In the genomic region with DNA sequence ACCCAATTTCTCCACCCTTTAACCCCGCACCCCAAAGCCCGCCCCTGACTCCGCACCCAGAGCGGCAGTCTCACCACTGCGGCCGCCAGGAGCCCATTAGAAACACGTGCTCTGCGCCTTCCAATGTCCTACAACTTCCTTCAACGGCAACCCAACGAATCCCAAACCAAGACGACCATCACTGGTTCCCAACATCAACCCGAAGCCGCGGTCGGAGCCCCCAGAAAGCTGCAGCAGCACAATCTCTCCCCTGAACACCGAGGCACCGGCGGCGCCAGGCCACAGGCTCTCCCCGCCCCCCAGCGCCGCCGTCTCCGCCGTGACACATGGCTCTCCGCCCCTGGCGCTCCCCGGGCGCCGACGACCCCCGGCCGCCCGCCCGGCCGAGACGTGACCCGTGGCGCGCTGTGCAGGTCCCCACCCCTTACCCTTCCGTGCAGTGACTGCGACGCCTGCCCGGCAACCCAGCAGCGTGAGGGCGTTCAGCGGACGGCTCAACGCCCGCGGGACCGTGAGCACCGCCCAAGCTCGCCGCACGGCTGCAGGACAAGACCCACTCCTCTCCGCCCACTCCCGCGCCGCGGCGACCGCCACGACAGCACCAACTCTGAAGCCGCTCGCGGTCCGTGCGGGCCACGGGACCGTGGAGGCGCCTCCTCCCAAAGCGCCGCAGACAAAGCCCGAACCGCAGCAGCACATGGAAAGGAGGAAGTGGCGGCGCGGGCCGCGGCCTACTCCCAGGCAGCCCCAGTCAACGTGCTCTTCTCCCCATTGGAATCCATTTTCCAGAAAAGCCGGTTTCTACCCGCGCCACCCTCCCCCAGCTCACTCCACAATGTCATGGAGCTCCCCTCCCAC, we compare ENCODE assay signal across 1 cellular context.
TF ChIP-seq lines count a peak whose summit lies in the region.

No MANE protein-coding gene starts in this region.

TF ChIP-seq in HepG2, 621 proteins besides CTCF, POLR2A, EP300 and RAD21 (continued from another document and continues in another):
- TF ChIP-seq TOPORS (CRISPR knock-in tag; IDR thresholded peaks at IDR 0.05) = no peak
- TF ChIP-seq TSC22D2 (CRISPR knock-in tag; IDR thresholded peaks at IDR 0.05; ENCODE audit: borderline replicate concordance) = no peak
- TF ChIP-seq ZNF562 (CRISPR knock-in tag; IDR thresholded peaks at IDR 0.05; ENCODE audit: borderline replicate concordance) = 0 out of 2 replicates have a peak, but pooled peaks have one; percentile 34
- TF ChIP-seq MBNL3 (CRISPR knock-in tag; conservative IDR thresholded peaks at IDR 0.05) = no peak
- TF ChIP-seq YEATS2 (CRISPR knock-in tag; IDR thresholded peaks at IDR 0.05; ENCODE audit: borderline replicate concordance) = no peak
- TF ChIP-seq ZNF235 (CRISPR knock-in tag; IDR thresholded peaks at IDR 0.05; ENCODE audit: borderline replicate concordance) = no peak; the same call in 1 of the 2 replicates
- TF ChIP-seq ZNF652 (CRISPR knock-in tag; IDR thresholded peaks at IDR 0.05; ENCODE audit: borderline replicate concordance, low read depth) = no peak
- no peak for TF ChIP-seq PAXIP1 (CRISPR knock-in tag; conservative IDR thresholded peaks at IDR 0.05)
- peak; percentile 16; the same call in 1 of the 2 replicates for TF ChIP-seq MYC (CRISPR knock-in tag; IDR thresholded peaks at IDR 0.05; ENCODE audit: borderline replicate concordance)
- TF ChIP-seq, protein P1, sequence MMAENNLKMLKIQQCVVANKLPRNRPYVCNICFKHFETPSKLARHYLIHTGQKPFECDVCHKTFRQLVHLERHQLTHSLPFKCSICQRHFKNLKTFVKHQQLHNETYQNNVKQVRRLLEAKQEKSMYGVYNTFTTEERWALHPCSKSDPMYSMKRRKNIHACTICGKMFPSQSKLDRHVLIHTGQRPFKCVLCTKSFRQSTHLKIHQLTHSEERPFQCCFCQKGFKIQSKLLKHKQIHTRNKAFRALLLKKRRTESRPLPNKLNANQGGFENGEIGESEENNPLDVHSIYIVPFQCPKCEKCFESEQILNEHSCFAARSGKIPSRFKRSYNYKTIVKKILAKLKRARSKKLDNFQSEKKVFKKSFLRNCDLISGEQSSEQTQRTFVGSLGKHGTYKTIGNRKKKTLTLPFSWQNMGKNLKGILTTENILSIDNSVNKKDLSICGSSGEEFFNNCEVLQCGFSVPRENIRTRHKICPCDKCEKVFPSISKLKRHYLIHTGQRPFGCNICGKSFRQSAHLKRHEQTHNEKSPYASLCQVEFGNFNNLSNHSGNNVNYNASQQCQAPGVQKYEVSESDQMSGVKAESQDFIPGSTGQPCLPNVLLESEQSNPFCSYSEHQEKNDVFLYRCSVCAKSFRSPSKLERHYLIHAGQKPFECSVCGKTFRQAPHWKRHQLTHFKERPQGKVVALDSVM (CRISPR knock-in tag; IDR thresholded peaks at IDR 0.05) = 0 out of 2 replicates have a peak, but pooled peaks have one; percentile 1
- TF ChIP-seq ZNF256 (CRISPR knock-in tag; conservative IDR thresholded peaks at IDR 0.05) = peak; percentile 10; the same call in 1 of the 2 replicates
- no peak; the same call in 1 of the 2 replicates for TF ChIP-seq ZNF121 (CRISPR knock-in tag; IDR thresholded peaks at IDR 0.05)
- TF ChIP-seq RXRB (CRISPR knock-in tag; IDR thresholded peaks at IDR 0.05; ENCODE audit: borderline replicate concordance) = no peak
- no peak for TF ChIP-seq TBX3 (IDR thresholded peaks at IDR 0.05; ENCODE audit: borderline replicate concordance)
- no peak for TF ChIP-seq ATF4 (CRISPR knock-in tag; IDR thresholded peaks at IDR 0.05)
- no peak for TF ChIP-seq NFRKB (IDR thresholded peaks at IDR 0.05)
- TF ChIP-seq ZNF441 (CRISPR knock-in tag; IDR thresholded peaks at IDR 0.05; ENCODE audit: borderline replicate concordance) = no peak
- no peak; the same call in 1 of the 2 replicates for TF ChIP-seq ZNF891 (CRISPR knock-in tag; IDR thresholded peaks at IDR 0.05)
- TF ChIP-seq SOX13 (IDR thresholded peaks at IDR 0.05) = no peak
- TF ChIP-seq SOX13 (CRISPR knock-in tag; conservative IDR thresholded peaks at IDR 0.05 in 1 of 2, IDR thresholded peaks at IDR 0.05 in 1 of 2) = no peak
- no peak for TF ChIP-seq ZMYM2 (CRISPR knock-in tag; IDR thresholded peaks at IDR 0.05)
- TF ChIP-seq, protein P2, sequence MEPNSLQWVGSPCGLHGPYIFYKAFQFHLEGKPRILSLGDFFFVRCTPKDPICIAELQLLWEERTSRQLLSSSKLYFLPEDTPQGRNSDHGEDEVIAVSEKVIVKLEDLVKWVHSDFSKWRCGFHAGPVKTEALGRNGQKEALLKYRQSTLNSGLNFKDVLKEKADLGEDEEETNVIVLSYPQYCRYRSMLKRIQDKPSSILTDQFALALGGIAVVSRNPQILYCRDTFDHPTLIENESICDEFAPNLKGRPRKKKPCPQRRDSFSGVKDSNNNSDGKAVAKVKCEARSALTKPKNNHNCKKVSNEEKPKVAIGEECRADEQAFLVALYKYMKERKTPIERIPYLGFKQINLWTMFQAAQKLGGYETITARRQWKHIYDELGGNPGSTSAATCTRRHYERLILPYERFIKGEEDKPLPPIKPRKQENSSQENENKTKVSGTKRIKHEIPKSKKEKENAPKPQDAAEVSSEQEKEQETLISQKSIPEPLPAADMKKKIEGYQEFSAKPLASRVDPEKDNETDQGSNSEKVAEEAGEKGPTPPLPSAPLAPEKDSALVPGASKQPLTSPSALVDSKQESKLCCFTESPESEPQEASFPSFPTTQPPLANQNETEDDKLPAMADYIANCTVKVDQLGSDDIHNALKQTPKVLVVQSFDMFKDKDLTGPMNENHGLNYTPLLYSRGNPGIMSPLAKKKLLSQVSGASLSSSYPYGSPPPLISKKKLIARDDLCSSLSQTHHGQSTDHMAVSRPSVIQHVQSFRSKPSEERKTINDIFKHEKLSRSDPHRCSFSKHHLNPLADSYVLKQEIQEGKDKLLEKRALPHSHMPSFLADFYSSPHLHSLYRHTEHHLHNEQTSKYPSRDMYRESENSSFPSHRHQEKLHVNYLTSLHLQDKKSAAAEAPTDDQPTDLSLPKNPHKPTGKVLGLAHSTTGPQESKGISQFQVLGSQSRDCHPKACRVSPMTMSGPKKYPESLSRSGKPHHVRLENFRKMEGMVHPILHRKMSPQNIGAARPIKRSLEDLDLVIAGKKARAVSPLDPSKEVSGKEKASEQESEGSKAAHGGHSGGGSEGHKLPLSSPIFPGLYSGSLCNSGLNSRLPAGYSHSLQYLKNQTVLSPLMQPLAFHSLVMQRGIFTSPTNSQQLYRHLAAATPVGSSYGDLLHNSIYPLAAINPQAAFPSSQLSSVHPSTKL (CRISPR knock-in tag; IDR thresholded peaks at IDR 0.05) = no peak
- TF ChIP-seq JARID2 (CRISPR knock-in tag; IDR thresholded peaks at IDR 0.05; ENCODE audit: insufficient replicate concordance) = no peak
- TF ChIP-seq, protein P3, sequence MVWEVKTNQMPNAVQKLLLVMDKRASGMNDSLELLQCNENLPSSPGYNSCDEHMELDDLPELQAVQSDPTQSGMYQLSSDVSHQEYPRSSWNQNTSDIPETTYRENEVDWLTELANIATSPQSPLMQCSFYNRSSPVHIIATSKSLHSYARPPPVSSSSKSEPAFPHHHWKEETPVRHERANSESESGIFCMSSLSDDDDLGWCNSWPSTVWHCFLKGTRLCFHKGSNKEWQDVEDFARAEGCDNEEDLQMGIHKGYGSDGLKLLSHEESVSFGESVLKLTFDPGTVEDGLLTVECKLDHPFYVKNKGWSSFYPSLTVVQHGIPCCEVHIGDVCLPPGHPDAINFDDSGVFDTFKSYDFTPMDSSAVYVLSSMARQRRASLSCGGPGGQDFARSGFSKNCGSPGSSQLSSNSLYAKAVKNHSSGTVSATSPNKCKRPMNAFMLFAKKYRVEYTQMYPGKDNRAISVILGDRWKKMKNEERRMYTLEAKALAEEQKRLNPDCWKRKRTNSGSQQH (CRISPR knock-in tag; IDR thresholded peaks at IDR 0.05; ENCODE audit: low read depth) = no peak
- TF ChIP-seq HIVEP1 (CRISPR knock-in tag; IDR thresholded peaks at IDR 0.05) = no peak
- TF ChIP-seq, protein P4, sequence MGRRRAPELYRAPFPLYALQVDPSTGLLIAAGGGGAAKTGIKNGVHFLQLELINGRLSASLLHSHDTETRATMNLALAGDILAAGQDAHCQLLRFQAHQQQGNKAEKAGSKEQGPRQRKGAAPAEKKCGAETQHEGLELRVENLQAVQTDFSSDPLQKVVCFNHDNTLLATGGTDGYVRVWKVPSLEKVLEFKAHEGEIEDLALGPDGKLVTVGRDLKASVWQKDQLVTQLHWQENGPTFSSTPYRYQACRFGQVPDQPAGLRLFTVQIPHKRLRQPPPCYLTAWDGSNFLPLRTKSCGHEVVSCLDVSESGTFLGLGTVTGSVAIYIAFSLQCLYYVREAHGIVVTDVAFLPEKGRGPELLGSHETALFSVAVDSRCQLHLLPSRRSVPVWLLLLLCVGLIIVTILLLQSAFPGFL (CRISPR knock-in tag; IDR thresholded peaks at IDR 0.05) = 0 out of 2 replicates have a peak, but pooled peaks have one; percentile 14
- no peak for TF ChIP-seq TP53 (CRISPR knock-in tag; conservative IDR thresholded peaks at IDR 0.05)
- no peak for TF ChIP-seq EZH2 (conservative IDR thresholded peaks at IDR 0.05; ENCODE audit: low read depth, low read length)
- no peak for TF ChIP-seq MXD4 (CRISPR knock-in tag; IDR thresholded peaks at IDR 0.05)
- TF ChIP-seq ZNF576 (CRISPR knock-in tag; IDR thresholded peaks at IDR 0.05) = no peak
- TF ChIP-seq, protein P5, sequence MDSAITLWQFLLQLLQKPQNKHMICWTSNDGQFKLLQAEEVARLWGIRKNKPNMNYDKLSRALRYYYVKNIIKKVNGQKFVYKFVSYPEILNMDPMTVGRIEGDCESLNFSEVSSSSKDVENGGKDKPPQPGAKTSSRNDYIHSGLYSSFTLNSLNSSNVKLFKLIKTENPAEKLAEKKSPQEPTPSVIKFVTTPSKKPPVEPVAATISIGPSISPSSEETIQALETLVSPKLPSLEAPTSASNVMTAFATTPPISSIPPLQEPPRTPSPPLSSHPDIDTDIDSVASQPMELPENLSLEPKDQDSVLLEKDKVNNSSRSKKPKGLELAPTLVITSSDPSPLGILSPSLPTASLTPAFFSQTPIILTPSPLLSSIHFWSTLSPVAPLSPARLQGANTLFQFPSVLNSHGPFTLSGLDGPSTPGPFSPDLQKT (CRISPR knock-in tag; IDR thresholded peaks at IDR 0.05; ENCODE audit: borderline replicate concordance) = no peak
- no peak for TF ChIP-seq ZC3H4 (CRISPR knock-in tag; IDR thresholded peaks at IDR 0.05; ENCODE audit: borderline replicate concordance)
- TF ChIP-seq MYNN (CRISPR knock-in tag; IDR thresholded peaks at IDR 0.05; ENCODE audit: low read depth) = peak; percentile 73; the same call in 1 of the 2 replicates
- no peak for TF ChIP-seq ZSCAN12 (CRISPR knock-in tag; IDR thresholded peaks at IDR 0.05)
- TF ChIP-seq ZNF335 (CRISPR knock-in tag; IDR thresholded peaks at IDR 0.05) = 0 out of 2 replicates have a peak, but pooled peaks have one; percentile 2
- no peak for TF ChIP-seq ATM (IDR thresholded peaks at IDR 0.05; ENCODE audit: borderline replicate concordance)
- no peak for TF ChIP-seq CENPT (CRISPR knock-in tag; IDR thresholded peaks at IDR 0.05; ENCODE audit: low read depth)
- no peak for TF ChIP-seq MIXL1 (CRISPR knock-in tag; IDR thresholded peaks at IDR 0.05)
- TF ChIP-seq CENPBD1 (CRISPR knock-in tag; IDR thresholded peaks at IDR 0.05; ENCODE audit: borderline replicate concordance, low read depth) = no peak
- TF ChIP-seq ZNF44 (CRISPR knock-in tag; IDR thresholded peaks at IDR 0.05) = 0 out of 2 replicates have a peak, but pooled peaks have one; percentile 6
- TF ChIP-seq HNRNPK (IDR thresholded peaks at IDR 0.05; ENCODE audit: low read depth, low read length, poor library complexity, severe bottlenecking) = no peak
- TF ChIP-seq ADNP (CRISPR knock-in tag; IDR thresholded peaks at IDR 0.05) = no peak
- 0 out of 4 replicates have a peak, but pooled peaks of 1 of the 2 experiments have one; percentile 36 for TF ChIP-seq KLF16 (CRISPR knock-in tag; IDR thresholded peaks at IDR 0.05)
- peak; percentile 27; the same call in 1 of the 2 replicates for TF ChIP-seq BRD4 (CRISPR knock-in tag; IDR thresholded peaks at IDR 0.05)
- 0 out of 2 replicates have a peak, but pooled peaks have one; percentile 16 for TF ChIP-seq KMT2B (CRISPR knock-in tag; IDR thresholded peaks at IDR 0.05)
